1 cellular context compared by ENCODE assay signal in the genomic region with DNA sequence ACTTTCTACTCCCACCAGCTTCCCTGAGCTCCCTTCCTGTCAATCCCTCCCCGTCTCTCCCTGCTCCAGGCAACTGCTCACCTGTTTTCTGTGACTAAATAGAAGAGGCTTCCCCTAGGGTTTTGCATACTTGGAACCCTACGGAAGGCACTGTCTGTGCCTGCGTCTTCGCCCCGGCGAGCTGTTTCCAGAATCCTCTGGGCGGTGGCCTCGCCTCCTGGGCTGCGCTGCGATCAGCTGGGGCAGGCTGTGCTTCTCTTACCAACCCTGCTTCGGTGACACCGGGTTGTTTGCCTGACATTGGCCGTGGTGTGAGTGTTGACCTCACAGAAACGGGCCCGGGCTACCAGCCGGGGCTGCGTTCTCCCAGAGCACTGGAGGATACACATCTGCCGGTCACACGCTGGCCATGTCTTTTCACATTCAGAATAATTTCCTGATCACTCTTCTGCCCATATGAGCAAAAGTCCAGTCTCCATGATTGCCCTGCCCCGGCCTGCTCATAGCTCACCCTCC.
TF ChIP-seq lines count a peak whose summit lies in the region.

No MANE protein-coding gene starts in this region.

TF ChIP-seq in GM23338, 12 proteins besides CTCF, POLR2A, EP300 and RAD21 (continued from another document):
- TF ChIP-seq, protein P1, sequence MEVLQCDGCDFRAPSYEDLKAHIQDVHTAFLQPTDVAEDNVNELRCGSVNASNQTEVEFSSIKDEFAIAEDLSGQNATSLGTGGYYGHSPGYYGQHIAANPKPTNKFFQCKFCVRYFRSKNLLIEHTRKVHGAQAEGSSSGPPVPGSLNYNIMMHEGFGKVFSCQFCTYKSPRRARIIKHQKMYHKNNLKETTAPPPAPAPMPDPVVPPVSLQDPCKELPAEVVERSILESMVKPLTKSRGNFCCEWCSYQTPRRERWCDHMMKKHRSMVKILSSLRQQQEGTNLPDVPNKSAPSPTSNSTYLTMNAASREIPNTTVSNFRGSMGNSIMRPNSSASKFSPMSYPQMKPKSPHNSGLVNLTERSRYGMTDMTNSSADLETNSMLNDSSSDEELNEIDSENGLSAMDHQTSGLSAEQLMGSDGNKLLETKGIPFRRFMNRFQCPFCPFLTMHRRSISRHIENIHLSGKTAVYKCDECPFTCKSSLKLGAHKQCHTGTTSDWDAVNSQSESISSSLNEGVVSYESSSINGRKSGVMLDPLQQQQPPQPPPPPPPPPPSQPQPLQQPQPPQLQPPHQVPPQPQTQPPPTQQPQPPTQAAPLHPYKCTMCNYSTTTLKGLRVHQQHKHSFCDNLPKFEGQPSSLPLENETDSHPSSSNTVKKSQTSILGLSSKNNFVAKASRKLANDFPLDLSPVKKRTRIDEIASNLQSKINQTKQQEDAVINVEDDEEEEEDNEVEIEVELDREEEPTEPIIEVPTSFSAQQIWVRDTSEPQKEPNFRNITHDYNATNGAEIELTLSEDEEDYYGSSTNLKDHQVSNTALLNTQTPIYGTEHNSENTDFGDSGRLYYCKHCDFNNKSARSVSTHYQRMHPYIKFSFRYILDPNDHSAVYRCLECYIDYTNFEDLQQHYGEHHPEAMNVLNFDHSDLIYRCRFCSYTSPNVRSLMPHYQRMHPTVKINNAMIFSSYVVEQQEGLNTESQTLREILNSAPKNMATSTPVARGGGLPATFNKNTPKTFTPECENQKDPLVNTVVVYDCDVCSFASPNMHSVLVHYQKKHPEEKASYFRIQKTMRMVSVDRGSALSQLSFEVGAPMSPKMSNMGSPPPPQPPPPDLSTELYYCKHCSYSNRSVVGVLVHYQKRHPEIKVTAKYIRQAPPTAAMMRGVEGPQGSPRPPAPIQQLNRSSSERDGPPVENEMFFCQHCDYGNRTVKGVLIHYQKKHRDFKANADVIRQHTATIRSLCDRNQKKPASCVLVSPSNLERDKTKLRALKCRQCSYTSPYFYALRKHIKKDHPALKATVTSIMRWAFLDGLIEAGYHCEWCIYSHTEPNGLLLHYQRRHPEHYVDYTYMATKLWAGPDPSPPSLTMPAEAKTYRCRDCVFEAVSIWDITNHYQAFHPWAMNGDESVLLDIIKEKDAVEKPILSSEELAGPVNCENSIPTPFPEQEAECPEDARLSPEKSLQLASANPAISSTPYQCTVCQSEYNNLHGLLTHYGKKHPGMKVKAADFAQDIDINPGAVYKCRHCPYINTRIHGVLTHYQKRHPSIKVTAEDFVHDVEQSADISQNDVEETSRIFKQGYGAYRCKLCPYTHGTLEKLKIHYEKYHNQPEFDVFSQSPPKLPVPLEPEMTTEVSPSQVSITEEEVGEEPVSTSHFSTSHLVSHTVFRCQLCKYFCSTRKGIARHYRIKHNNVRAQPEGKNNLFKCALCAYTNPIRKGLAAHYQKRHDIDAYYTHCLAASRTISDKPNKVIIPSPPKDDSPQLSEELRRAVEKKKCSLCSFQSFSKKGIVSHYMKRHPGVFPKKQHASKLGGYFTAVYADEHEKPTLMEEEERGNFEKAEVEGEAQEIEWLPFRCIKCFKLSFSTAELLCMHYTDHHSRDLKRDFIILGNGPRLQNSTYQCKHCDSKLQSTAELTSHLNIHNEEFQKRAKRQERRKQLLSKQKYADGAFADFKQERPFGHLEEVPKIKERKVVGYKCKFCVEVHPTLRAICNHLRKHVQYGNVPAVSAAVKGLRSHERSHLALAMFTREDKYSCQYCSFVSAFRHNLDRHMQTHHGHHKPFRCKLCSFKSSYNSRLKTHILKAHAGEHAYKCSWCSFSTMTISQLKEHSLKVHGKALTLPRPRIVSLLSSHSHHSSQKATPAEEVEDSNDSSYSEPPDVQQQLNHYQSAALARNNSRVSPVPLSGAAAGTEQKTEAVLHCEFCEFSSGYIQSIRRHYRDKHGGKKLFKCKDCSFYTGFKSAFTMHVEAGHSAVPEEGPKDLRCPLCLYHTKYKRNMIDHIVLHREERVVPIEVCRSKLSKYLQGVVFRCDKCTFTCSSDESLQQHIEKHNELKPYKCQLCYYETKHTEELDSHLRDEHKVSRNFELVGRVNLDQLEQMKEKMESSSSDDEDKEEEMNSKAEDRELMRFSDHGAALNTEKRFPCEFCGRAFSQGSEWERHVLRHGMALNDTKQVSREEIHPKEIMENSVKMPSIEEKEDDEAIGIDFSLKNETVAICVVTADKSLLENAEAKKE (CRISPR knock-in tag; IDR thresholded peaks at IDR 0.05) = no peak
- no peak for TF ChIP-seq ETS1 (IDR thresholded peaks at IDR 0.05)
- no peak for TF ChIP-seq CREB1 (CRISPR knock-in tag; IDR thresholded peaks at IDR 0.05; ENCODE audit: low read depth)
- TF ChIP-seq EZH2phosphoT487 (IDR thresholded peaks at IDR 0.05; ENCODE audit: unreplicated experiment) = no peak
- no peak for TF ChIP-seq EZH2 (IDR thresholded peaks at IDR 0.05; ENCODE audit: low read depth, unreplicated experiment)
- TF ChIP-seq, protein P2, sequence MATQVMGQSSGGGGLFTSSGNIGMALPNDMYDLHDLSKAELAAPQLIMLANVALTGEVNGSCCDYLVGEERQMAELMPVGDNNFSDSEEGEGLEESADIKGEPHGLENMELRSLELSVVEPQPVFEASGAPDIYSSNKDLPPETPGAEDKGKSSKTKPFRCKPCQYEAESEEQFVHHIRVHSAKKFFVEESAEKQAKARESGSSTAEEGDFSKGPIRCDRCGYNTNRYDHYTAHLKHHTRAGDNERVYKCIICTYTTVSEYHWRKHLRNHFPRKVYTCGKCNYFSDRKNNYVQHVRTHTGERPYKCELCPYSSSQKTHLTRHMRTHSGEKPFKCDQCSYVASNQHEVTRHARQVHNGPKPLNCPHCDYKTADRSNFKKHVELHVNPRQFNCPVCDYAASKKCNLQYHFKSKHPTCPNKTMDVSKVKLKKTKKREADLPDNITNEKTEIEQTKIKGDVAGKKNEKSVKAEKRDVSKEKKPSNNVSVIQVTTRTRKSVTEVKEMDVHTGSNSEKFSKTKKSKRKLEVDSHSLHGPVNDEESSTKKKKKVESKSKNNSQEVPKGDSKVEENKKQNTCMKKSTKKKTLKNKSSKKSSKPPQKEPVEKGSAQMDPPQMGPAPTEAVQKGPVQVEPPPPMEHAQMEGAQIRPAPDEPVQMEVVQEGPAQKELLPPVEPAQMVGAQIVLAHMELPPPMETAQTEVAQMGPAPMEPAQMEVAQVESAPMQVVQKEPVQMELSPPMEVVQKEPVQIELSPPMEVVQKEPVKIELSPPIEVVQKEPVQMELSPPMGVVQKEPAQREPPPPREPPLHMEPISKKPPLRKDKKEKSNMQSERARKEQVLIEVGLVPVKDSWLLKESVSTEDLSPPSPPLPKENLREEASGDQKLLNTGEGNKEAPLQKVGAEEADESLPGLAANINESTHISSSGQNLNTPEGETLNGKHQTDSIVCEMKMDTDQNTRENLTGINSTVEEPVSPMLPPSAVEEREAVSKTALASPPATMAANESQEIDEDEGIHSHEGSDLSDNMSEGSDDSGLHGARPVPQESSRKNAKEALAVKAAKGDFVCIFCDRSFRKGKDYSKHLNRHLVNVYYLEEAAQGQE (IDR thresholded peaks at IDR 0.05; ENCODE audit: unreplicated experiment) = no peak
- no peak for TF ChIP-seq STAT1 (IDR thresholded peaks at IDR 0.05; ENCODE audit: unreplicated experiment)
